ENCODE assay signal across 8 cellular contexts in the genomic region with DNA sequence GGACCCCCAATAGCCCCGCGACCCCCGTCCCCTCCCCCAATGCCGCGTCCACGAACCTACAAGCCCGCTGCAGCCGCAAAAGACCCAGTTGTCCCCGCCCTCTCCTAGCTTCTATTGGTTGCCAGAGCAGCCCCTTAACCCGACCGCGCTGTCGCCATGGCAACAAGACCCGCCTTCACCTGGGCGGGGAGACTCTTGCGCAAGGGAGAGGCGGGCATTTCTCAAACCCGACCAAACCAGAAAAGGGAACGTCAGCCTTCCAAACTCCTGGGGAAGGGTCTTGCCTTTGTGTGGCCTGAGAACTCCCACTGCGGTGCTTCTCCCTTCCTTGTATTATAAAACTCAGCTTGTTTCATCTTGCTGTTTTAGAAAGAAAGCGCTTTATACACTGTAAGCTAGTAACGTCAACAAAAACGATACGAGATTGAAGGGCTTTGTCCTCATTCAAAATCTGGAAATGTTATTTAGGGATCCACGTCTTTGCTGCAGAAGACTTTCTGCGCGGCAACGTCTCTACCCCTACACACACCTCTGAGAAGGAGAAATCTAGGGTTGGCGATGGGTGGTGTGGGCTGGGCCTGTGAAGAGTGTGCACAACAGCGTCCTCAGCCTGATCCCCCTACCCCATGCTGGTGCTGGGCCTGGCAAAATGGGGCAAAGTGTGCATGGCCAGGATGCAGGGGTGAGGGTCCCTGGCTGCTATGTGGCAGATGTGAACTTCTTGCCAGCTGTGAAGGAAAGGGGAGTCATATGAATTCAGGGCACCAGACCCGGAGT. TPM values are rescaled to one million over a fixed set of nuclear protein-coding genes. Genes with fewer than 3 reads are reported as not detected.
A peak's percentile ranks its signal among the peaks of the same experiment; 100 is the strongest.
DNase-seq lines count a peak whose midpoint lies in the region; ATAC-seq and TF ChIP-seq lines count a peak whose summit lies in the region.

Gene TMEM9 (minus strand): TSS at position 86 of the 777 bp plus-strand sequence. CDS start 551 bp downstream, outside the sequence.

- H3K27ac ChIP-seq in angular gyrus (ENCODE audit: low read depth, low read length) (peak within 1 kb of the TSS; percentile 75), prostate gland (peak within 1 kb of the TSS; percentile 25 to 73)

- peak in 1 of 4 experiments; percentile 22 for TF ChIP-seq CTCF in prostate gland (IDR thresholded peaks at IDR 0.05)

- ATAC-seq in GM18498 (IDR thresholded peaks at IDR 0.05; ENCODE audit: unreplicated experiment), result peak; percentile 98
- ATAC-seq in HG02973 (IDR thresholded peaks at IDR 0.05; ENCODE audit: unreplicated experiment), result peak; percentile 97
- ATAC-seq in left ventricle myocardium superior, result peak; percentile 98

- peaks cover 0 to 6% of the 10 kb centered on the region in 2 donors for H3K36me3 ChIP-seq in prostate gland

- H3K9me3 ChIP-seq in prostate gland, result no peaks in the 10 kb centered on the region

- peak; percentile 57 for TF ChIP-seq POLR2A in prostate gland (IDR thresholded peaks at IDR 0.05)

- intact Hi-C loops in T-helper 2 cell treated with Interferon-gamma antibody and Interleukin-4, amounts not matched to agents 100 ng/mL and 5 ng/mL, for 36 hours (cut with micrococcal nuclease), result loop anchor here (1.0 to 2.0 kb wide), 5 partner anchors 16 to 534 kb away; partner anchors contain the start of genes KIF14 and KIF21B
- intact Hi-C loops in left ventricle myocardium superior (cut with micrococcal nuclease) (no loop called here), prostate gland (cut with DNase I) (loop anchor here (2.0 kb wide), 1 partner anchor 16 kb away; no protein-coding TSS in a partner anchor)

- DNase-seq in NCI-H1930 (lab: John Stamatoyannopoulos, UW) (peak; percentile 89 to 96), left ventricle myocardium superior (peak; percentile 98), prostate gland (ENCODE audit: low spot score) (peak; percentile 98), ureter (ENCODE audit: low spot score) (peak; percentile 99)

- WGBS in prostate gland, result 7% methylated on average over 31 of the region's 31 CpGs

- H3K4me1 ChIP-seq in prostate gland (replicated peaks), result no peaks in the 10 kb centered on the region

- no peaks in the 10 kb centered on the region for H3K27me3 ChIP-seq in prostate gland (replicated peaks; ENCODE audit: insufficient read depth)

- H3K4me3 ChIP-seq in prostate gland, result peak within 1 kb of the TSS; percentile 59 to 89

RNA-seq across cellular contexts. Expression of gene TMEM9, which starts in this region (rescaled TPM):
- 12.2 and 16.4 TPM in 2 replicates for total RNA-seq in T-helper 2 cell treated with Interferon-gamma antibody and Interleukin-4, amounts not matched to agents 100 ng/mL and 5 ng/mL, for 36 hours
- total RNA-seq in left ventricle myocardium superior, result 20.5 TPM
- 100 to 1,000 TPM; 131 to 164 TPM for total RNA-seq in prostate gland
- total RNA-seq in ureter, result 55.3 TPM

Comparison
In these comparisons a context has a peak if more than half of its experiments do, and no peak if none do; other contexts are left out.
1. Peak in every context shown above with its lines: DNase-seq, ATAC-seq, H3K4me3 ChIP-seq and H3K27ac ChIP-seq.